Comparison of ENCODE assay signal across 8 cellular contexts in genomic region chr17:75876938-75877751, GRCh38. TPM values are rescaled to one million over a fixed set of nuclear protein-coding genes. Genes with fewer than 3 reads are reported as not detected.
DNase-seq lines count a peak whose midpoint lies in the region; ATAC-seq, FAIRE-seq and TF ChIP-seq lines count a peak whose summit lies in the region.

No MANE protein-coding gene starts in this region.

- peak overlapping the region; percentile 88; the same call in 1 of the 2 replicates for H4K8ac ChIP-seq in H1 (ENCODE audit: extremely low read depth, insufficient read depth, low read length)

- H3K4me1 ChIP-seq in H1 (replicated peaks in 1 of 4; ENCODE audit: control insufficient read depth in 3 of 4, insufficient read depth in 4 of 4, low read length in 3 of 4) = peaks cover 0 to 25% (median 13%) of the 10 kb centered on the region in 4 experiments; a peak in 6 of 7 replicates
- peaks cover 3 to 32% of the 10 kb centered on the region in 2 donors for H3K4me1 ChIP-seq in lung (ENCODE audit: control insufficient read depth in 2 of 2, insufficient read depth in 2 of 2, low read length in 2 of 2)

- peak overlapping the region; percentile 54 for H2AFZ ChIP-seq in H1 (ENCODE audit: low read length)

- no peak for TF ChIP-seq EP300 in H1 (IDR thresholded peaks at IDR 0.05; ENCODE audit: borderline replicate concordance in 1 of 2, low read depth in 2 of 2, low read length in 2 of 2)

- H3K27me3 ChIP-seq in H1 (replicated peaks in 1 of 4; ENCODE audit: control insufficient read depth in 3 of 4, extremely low read depth in 1 of 4, insufficient read depth in 3 of 4, low read length in 3 of 4) (peaks cover 10 to 31% (median 24%) of the 10 kb centered on the region in 4 experiments), lung (ENCODE audit: control insufficient read depth, insufficient read depth) (no peaks in the 10 kb centered on the region)

- no peak overlapping the region for H3K56ac ChIP-seq in H1 (replicated peaks; ENCODE audit: insufficient read length, low read depth, low read length)

- peak overlapping the region; percentile 88 for H3K4me3 Mint-ChIP-seq in HFFc6

- TF ChIP-seq RAD21 in H1 (IDR thresholded peaks at IDR 0.05 in 1 of 2, conservative IDR thresholded peaks at IDR 0.05 in 1 of 2; ENCODE audit: low read depth in 2 of 2, low read length in 2 of 2) = no peak

- no peak overlapping the region for H4K5ac ChIP-seq in H1 (ENCODE audit: insufficient read length, low read depth, low read length)

- 0 out of 2 replicates have a peak overlapping the region, but pooled peaks have one; percentile 32 for H2BK20ac ChIP-seq in H1 (ENCODE audit: low read length)

- peaks cover 0 to 3% of the 10 kb centered on the region in 2 experiments for H4K20me1 ChIP-seq in H1 (replicated peaks in 1 of 2; ENCODE audit: control insufficient read depth in 1 of 2, insufficient read depth in 2 of 2, low read length in 2 of 2)

- H3K79me1 ChIP-seq in H1 (ENCODE audit: low read depth, low read length) = no peaks in the 10 kb centered on the region

- peaks cover 15% of the 10 kb centered on the region; the same call in 1 of the 2 replicates for H3K23me2 ChIP-seq in H1 (ENCODE audit: low read depth, low read length)

- peak in 13 of 14 donors; percentile 41 to 92 (median 80) for DNase-seq in C1 segment of cervical spinal cord (lab: John Stamatoyannopoulos, UW)
- DNase-seq in HFFc6 = peak; percentile 86
- DNase-seq in H1 (ENCODE audit: low read depth in 1 of 2, low spot score in 2 of 2) = peak in 1 of 2 experiments; percentile 70
- peak; percentile 91 for DNase-seq in lung (ENCODE audit: low spot score)
- peak; percentile 24 for DNase-seq in stimulated activated naive CD4-positive, alpha-beta T cell treated with Interleukin-2 at 50 U/mL for 16 hours (lab: John Stamatoyannopoulos, UW)
- DNase-seq in KG1 (lab: John Stamatoyannopoulos, UW) = no peak
- DNase-seq in GM20000 (ENCODE audit: low spot score) = no peak

- no peak overlapping the region for H2BK5ac ChIP-seq in H1 (ENCODE audit: low read depth, low read length)

- H3K4me2 ChIP-seq in H1 (ENCODE audit: insufficient read depth in 1 of 2, low read depth in 2 of 2, low read length in 2 of 2) = peak overlapping the region; percentile 73 to 94

- WGBS in H1 (ENCODE audit: extremely low coverage in 1 of 2, insufficient coverage in 1 of 2, insufficient read length in 1 of 2, insufficient replicate concordance in 2 of 2, low coverage in 1 of 2, low lambda C conversion rate in 2 of 2, missing lambda C conversion rate in 1 of 2), 2 experiments = 25% methylated on average over 41 of the region's 41 CpGs; no CpG with 5 or more reads in 1 of the 2 experiments
- 6 to 13% methylated on average over 36 to 41 of the region's 41 CpGs for WGBS in lung, 2 donors

- H3K4ac ChIP-seq in H1 (replicated peaks; ENCODE audit: insufficient read length, low read depth, low read length) = peak overlapping the region; percentile 34

- H3K4me3 ChIP-seq in H1 (ENCODE audit: extremely low read depth in 1 of 4, insufficient read depth in 2 of 4, low read depth in 3 of 4, low read length in 4 of 4) = peak overlapping the region; percentile 40 to 72 (median 66)
- peak overlapping the region; percentile 58 for H3K4me3 ChIP-seq in lung

- no peak for TF ChIP-seq POLR2A in H1 (IDR thresholded peaks at IDR 0.05; ENCODE audit: control extremely low read depth in 1 of 2, low read depth in 2 of 2, low read length in 2 of 2)

- peak overlapping the region; percentile 1; the same call in 1 of the 2 replicates for H2BK15ac ChIP-seq in H1 (ENCODE audit: low read length)

- ATAC-seq in lung (ENCODE audit: insufficient read depth, low FRiP score) = peak; percentile 45

- peaks cover 9% of the 10 kb centered on the region for H3K27me3 Mint-ChIP-seq in HFFc6 (ENCODE audit: insufficient read depth)

- H3K18ac ChIP-seq in H1 (ENCODE audit: extremely low read depth, low read length) = peak overlapping the region; percentile 1

- H3K14ac ChIP-seq in H1 (ENCODE audit: insufficient read length) = no peak overlapping the region

- H3K23ac ChIP-seq in H1 (ENCODE audit: insufficient read length) = no peak overlapping the region

- no peaks in the 10 kb centered on the region for H3K36me3 Mint-ChIP-seq in HFFc6 (ENCODE audit: low read depth)

- peak overlapping the region; percentile 5; the same call in 1 of the 2 replicates for H2AK5ac ChIP-seq in H1 (ENCODE audit: low read depth, low read length)

- H3K9me3 Mint-ChIP-seq in HFFc6 = no peaks in the 10 kb centered on the region

- H3K27ac ChIP-seq in VCaP = peak overlapping the region; percentile 75
- no peak overlapping the region for H3K27ac ChIP-seq in H1 (ENCODE audit: low read depth, low read length)
- H3K27ac ChIP-seq in lung (ENCODE audit: low read depth in 1 of 2, low read length in 1 of 2) = peak overlapping the region; percentile 93 to 94

- peak overlapping the region in 2 of 4 experiments; percentile 6 to 53; a peak in 4 of 7 replicates for H3K9ac ChIP-seq in H1 (replicated peaks in 1 of 4; ENCODE audit: extremely low read depth in 1 of 4, low read depth in 3 of 4, low read length in 3 of 4)

- TF ChIP-seq CTCF in HFFc6 (IDR thresholded peaks at IDR 0.05) = no peak
- no peak for TF ChIP-seq CTCF in VCaP (conservative IDR thresholded peaks at IDR 0.05)
- peak in 1 of 3 experiments; percentile 8; a peak in 1 of 4 replicates for TF ChIP-seq CTCF in H1 (IDR thresholded peaks at IDR 0.05; ENCODE audit: control extremely low read depth in 1 of 3, insufficient read depth in 1 of 3, low read depth in 1 of 3, low read length in 3 of 3)
- peak; percentile 25 for TF ChIP-seq CTCF in lung (IDR thresholded peaks at IDR 0.05; ENCODE audit: control extremely low read depth, extremely low read depth)
- TF ChIP-seq CTCF in GM20000 (IDR thresholded peaks at IDR 0.05; ENCODE audit: extremely low read depth, missing control alignments) = no peak

- no peaks in the 10 kb centered on the region for H3K79me2 ChIP-seq in H1 (ENCODE audit: control insufficient read depth in 1 of 2, insufficient read depth in 2 of 2, low read length in 2 of 2)

- no peak for FAIRE-seq in H1 (lab: Jason Lieb, UNC)

- H4K91ac ChIP-seq in H1 (replicated peaks; ENCODE audit: insufficient read length, low read length) = peak overlapping the region; percentile 26

- H3K9me3 ChIP-seq in H1 (ENCODE audit: insufficient read depth in 2 of 2, low read depth in 1 of 2, low read length in 1 of 2) (no peaks in the 10 kb centered on the region), lung (ENCODE audit: control insufficient read depth in 2 of 2, insufficient read depth in 1 of 2, low read length in 1 of 2) (no peaks in the 10 kb centered on the region)

- H3K36me3 ChIP-seq in H1 (ENCODE audit: control insufficient read depth in 2 of 4, insufficient read depth in 4 of 4, low read length in 3 of 4) (no peaks in the 10 kb centered on the region), lung (ENCODE audit: control insufficient read depth in 2 of 2, insufficient read depth in 2 of 2, low read length in 2 of 2) (peaks cover 0 to 11% of the 10 kb centered on the region in 2 donors)

- POLR2A ChIA-PET in H1 (lab: Charles Lee; ENCODE audit: partially characterized antibody) = interaction anchor here (1.0 to 12.1 kb wide), 11 partner anchors 10 to 113 kb away, joined by 3 to 143 read pairs (median 5); partner anchors contain the start of genes TRIM65, UNC13D and WBP2

- CTCF ChIA-PET in H1 (lab: Charles Lee; ENCODE audit: partially characterized antibody) = interaction anchor here (0.6 to 11.3 kb wide), 14 partner anchors 10 to 614 kb away, joined by 3 to 157 read pairs (median 4); partner anchors contain the start of gene TRIM65

- H3K4me1 Mint-ChIP-seq in HFFc6 (ENCODE audit: low read depth) = peaks cover 25% of the 10 kb centered on the region

- H2BK12ac ChIP-seq in H1 (ENCODE audit: low read depth, low read length) = peak overlapping the region; percentile 71; the same call in 1 of the 2 replicates

- peak overlapping the region; percentile 18 for H2BK120ac ChIP-seq in H1 (replicated peaks; ENCODE audit: low read depth, low read length)

- peak overlapping the region; percentile 84 for H3K27ac Mint-ChIP-seq in HFFc6

RNA-seq across cellular contexts. Expression of gene TRIM47, which starts 1.2 kb away (rescaled TPM):
- 1 to 10 TPM; 1.0 to 2.3 (median 1.5) TPM for total RNA-seq in HFFc6 (2021; fragmentation: NEBNext Ultra II Directional; extraction: Animal tissue kit (Norgen Biotek cat#: 25700))
- total RNA-seq in H1 (2021; fragmentation: NEBNext Ultra II Directional; extraction: Animal tissue kit (Norgen Biotek cat#: 25700)) = 5.1 and 6.4 TPM in 2 replicates
- polyA plus RNA-seq in H1 (2011; rRNA removed) (6.3 and 11.6 TPM in 2 replicates), lung (10 to 100 TPM; 22.9 to 32.4 TPM)
- 6.2 TPM for polyA plus RNA-seq in H1 (2011; cell fraction: cytosol; rRNA removed)
- polyA plus RNA-seq in H1 (2011; cell fraction: nucleus; rRNA removed) = 12.1 TPM
- 5.0 to 8.3 TPM (median 5.5 TPM) in 4 replicates for polyA plus RNA-seq in H1 (2012, experiment 1 of 2)
- 5.4 TPM for polyA plus RNA-seq in H1 (2012, experiment 2 of 2)
- 5.7 TPM for polyA plus RNA-seq in H1 (2013, experiment 1 of 2)
- polyA plus RNA-seq in H1 (2013, experiment 2 of 2) = 6.1 TPM
- polyA minus RNA-seq in H1 (2011; rRNA and poly(A)+ RNA removed) = 2.6 and 3.7 TPM in 2 replicates
- 5.0 TPM for polyA minus RNA-seq in H1 (2011; cell fraction: cytosol; rRNA and poly(A)+ RNA removed)
- polyA minus RNA-seq in H1 (2011; cell fraction: nucleus; rRNA and poly(A)+ RNA removed) = 6.2 TPM
- 10 to 100 TPM; 23.5 to 78.3 TPM for total RNA-seq in lung

RNA-seq across cellular contexts. Expression of gene TRIM65, which starts 19.6 kb away (rescaled TPM):
- total RNA-seq in HFFc6 (2021; fragmentation: NEBNext Ultra II Directional; extraction: Animal tissue kit (Norgen Biotek cat#: 25700)) = 10 to 100 TPM; 10.3 to 12.6 (median 11.0) TPM
- 47.7 and 48.6 TPM in 2 replicates for total RNA-seq in H1 (2021; fragmentation: NEBNext Ultra II Directional; extraction: Animal tissue kit (Norgen Biotek cat#: 25700))
- 21.2 and 25.6 TPM in 2 replicates for polyA plus RNA-seq in H1 (2011; rRNA removed)
- 24.5 TPM for polyA plus RNA-seq in H1 (2011; cell fraction: cytosol; rRNA removed)
- polyA plus RNA-seq in H1 (2011; cell fraction: nucleus; rRNA removed) = 26.6 TPM
- polyA plus RNA-seq in H1 (2012, experiment 1 of 2) = 30.2 to 35.1 TPM (median 31.2 TPM) in 4 replicates
- 28.8 TPM for polyA plus RNA-seq in H1 (2012, experiment 2 of 2)
- polyA plus RNA-seq in H1 (2013, experiment 1 of 2) = 23.2 TPM
- polyA plus RNA-seq in H1 (2013, experiment 2 of 2) = 22.1 TPM
- 9.4 and 9.6 TPM in 2 replicates for polyA minus RNA-seq in H1 (2011; rRNA and poly(A)+ RNA removed)
- polyA minus RNA-seq in H1 (2011; cell fraction: cytosol; rRNA and poly(A)+ RNA removed) = 17.1 TPM
- polyA minus RNA-seq in H1 (2011; cell fraction: nucleus; rRNA and poly(A)+ RNA removed) = 16.2 TPM
- total RNA-seq in lung = 10 to 100 TPM; 12.7 to 32.9 TPM
- 10 to 100 TPM; 14.6 to 27.8 TPM for polyA plus RNA-seq in lung

RNA-seq across cellular contexts. Expression of gene WBP2, which starts 22.0 kb away (rescaled TPM):
- total RNA-seq in HFFc6 (2021; fragmentation: NEBNext Ultra II Directional; extraction: Animal tissue kit (Norgen Biotek cat#: 25700)) = 10 to 100 TPM; 51.4 to 65.5 (median 59.3) TPM
- 61.8 and 71.2 TPM in 2 replicates for total RNA-seq in H1 (2021; fragmentation: NEBNext Ultra II Directional; extraction: Animal tissue kit (Norgen Biotek cat#: 25700))
- polyA plus RNA-seq in H1 (2011; rRNA removed) (48.2 and 72.0 TPM in 2 replicates), lung (100 to 1,000 TPM; 143 to 195 TPM)
- 19.9 TPM for polyA plus RNA-seq in H1 (2011; cell fraction: cytosol; rRNA removed)
- polyA plus RNA-seq in H1 (2011; cell fraction: nucleus; rRNA removed) = 66.9 TPM
- polyA plus RNA-seq in H1 (2012, experiment 1 of 2) = 66.8 to 74.2 TPM (median 69.2 TPM) in 4 replicates
- polyA plus RNA-seq in H1 (2012, experiment 2 of 2) = 67.1 TPM
- 61.6 TPM for polyA plus RNA-seq in H1 (2013, experiment 1 of 2)
- polyA plus RNA-seq in H1 (2013, experiment 2 of 2) = 60.1 TPM
- polyA minus RNA-seq in H1 (2011; rRNA and poly(A)+ RNA removed) = 29.7 and 44.3 TPM in 2 replicates
- polyA minus RNA-seq in H1 (2011; cell fraction: cytosol; rRNA and poly(A)+ RNA removed) = 31.1 TPM
- 30.8 TPM for polyA minus RNA-seq in H1 (2011; cell fraction: nucleus; rRNA and poly(A)+ RNA removed)
- 100 to 1,000 TPM in 1 of 2 donors, 10 to 100 TPM in 1; 67.2 to 127 TPM for total RNA-seq in lung

RNA-seq across cellular contexts. Expression of gene MRPL38, which starts 27.5 kb away (rescaled TPM):
- total RNA-seq in HFFc6 (2021; fragmentation: NEBNext Ultra II Directional; extraction: Animal tissue kit (Norgen Biotek cat#: 25700)) = 10 to 100 TPM; 64.9 to 89.8 (median 70.3) TPM
- total RNA-seq in H1 (2021; fragmentation: NEBNext Ultra II Directional; extraction: Animal tissue kit (Norgen Biotek cat#: 25700)) = 125 and 132 TPM in 2 replicates
- 78.4 and 138 TPM in 2 replicates for polyA plus RNA-seq in H1 (2011; rRNA removed)
- polyA plus RNA-seq in H1 (2011; cell fraction: cytosol; rRNA removed) = 67.5 TPM
- 231 TPM for polyA plus RNA-seq in H1 (2011; cell fraction: nucleus; rRNA removed)
- polyA plus RNA-seq in H1 (2012, experiment 1 of 2) = 52.3 to 79.2 TPM (median 70.2 TPM) in 4 replicates
- 69.1 TPM for polyA plus RNA-seq in H1 (2012, experiment 2 of 2)
- polyA plus RNA-seq in H1 (2013, experiment 1 of 2) = 75.5 TPM
- 69.0 TPM for polyA plus RNA-seq in H1 (2013, experiment 2 of 2)
- 33.2 and 44.3 TPM in 2 replicates for polyA minus RNA-seq in H1 (2011; rRNA and poly(A)+ RNA removed)
- 53.9 TPM for polyA minus RNA-seq in H1 (2011; cell fraction: cytosol; rRNA and poly(A)+ RNA removed)
- polyA minus RNA-seq in H1 (2011; cell fraction: nucleus; rRNA and poly(A)+ RNA removed) = 66.2 TPM
- total RNA-seq in lung = 100 to 1,000 TPM in 1 of 2 donors, 10 to 100 TPM in 1; 47.8 to 105 TPM
- 10 to 100 TPM; 52.0 to 80.1 TPM for polyA plus RNA-seq in lung

RNA-seq across cellular contexts. Expression of gene UNC13D, which starts 32.9 kb away (rescaled TPM):
- total RNA-seq in HFFc6 (2021; fragmentation: NEBNext Ultra II Directional; extraction: Animal tissue kit (Norgen Biotek cat#: 25700)) = under 1 TPM; 0.17 to 0.78 (median 0.24) TPM
- total RNA-seq in H1 (2021; fragmentation: NEBNext Ultra II Directional; extraction: Animal tissue kit (Norgen Biotek cat#: 25700)) = 7.5 and 8.4 TPM in 2 replicates
- polyA plus RNA-seq in H1 (2011; rRNA removed) (3.6 and 5.2 TPM in 2 replicates), lung (10 to 100 TPM; 61.2 to 85.2 TPM)
- 77.7 TPM for polyA plus RNA-seq in H1 (2011; cell fraction: cytosol; rRNA removed)
- polyA plus RNA-seq in H1 (2011; cell fraction: nucleus; rRNA removed) = 15.5 TPM
- 4.1 to 10.3 TPM (median 7.8 TPM) in 4 replicates for polyA plus RNA-seq in H1 (2012, experiment 1 of 2)
- polyA plus RNA-seq in H1 (2012, experiment 2 of 2) = 1.9 TPM
- 3.7 TPM for polyA plus RNA-seq in H1 (2013, experiment 1 of 2)
- 4.2 TPM for polyA plus RNA-seq in H1 (2013, experiment 2 of 2)
- polyA minus RNA-seq in H1 (2011; rRNA and poly(A)+ RNA removed) = 1.9 and 2.0 TPM in 2 replicates
- 3.7 TPM for polyA minus RNA-seq in H1 (2011; cell fraction: cytosol; rRNA and poly(A)+ RNA removed)
- polyA minus RNA-seq in H1 (2011; cell fraction: nucleus; rRNA and poly(A)+ RNA removed) = 3.7 TPM
- total RNA-seq in lung = 100 to 1,000 TPM in 1 of 2 donors, 10 to 100 TPM in 1; 56.6 to 110 TPM

Comparison
In these comparisons a context has a peak if more than half of its experiments do, and no peak if none do; other contexts are left out.
1. DNase-seq: peak in C1 segment of cervical spinal cord (13 of 14), HFFc6 (single experiment), lung (single experiment) and stimulated activated naive CD4-positive, alpha-beta T cell treated with Interleukin-2 at 50 U/mL for 16 hours (single experiment); none in KG1 (single experiment) and GM20000 (single experiment).